In the genomic region with DNA sequence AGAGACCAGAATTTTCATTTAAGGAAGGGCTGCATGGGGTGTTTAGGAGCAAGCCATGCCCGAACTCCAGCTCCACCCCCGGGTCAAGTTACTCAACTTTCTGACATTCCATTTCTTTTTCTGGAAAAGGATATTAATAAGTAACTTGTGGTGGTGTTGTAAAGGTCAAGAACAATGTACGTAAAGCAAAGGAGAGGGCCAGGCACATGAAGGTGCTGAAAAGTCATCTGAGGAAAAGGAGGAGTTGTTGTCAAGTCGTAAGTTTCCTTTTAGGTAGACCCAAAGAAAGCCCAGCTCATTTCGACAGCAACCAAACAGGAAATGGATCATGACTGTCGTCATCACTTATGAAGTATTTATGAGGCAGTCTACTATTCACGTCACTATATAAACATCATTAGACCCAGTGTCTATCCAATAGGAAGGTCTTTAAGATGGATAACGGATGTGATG, we compare ENCODE assay signal across 11 cellular contexts.
DNase-seq lines count a peak whose midpoint lies in the region; ATAC-seq and TF ChIP-seq lines count a peak whose summit lies in the region.
"Had no signal": no experiment of that assay in that cellular context is flagged by ENCODE, and none has a peak within 500 bp of the region (broad histone marks: within the 10 kb centered on the region; RNA-seq: fewer than 3 reads in every experiment).

No MANE protein-coding gene starts in this region.

- H2AFZ ChIP-seq in osteoblast (ENCODE audit: low read length) (peak overlapping the region; percentile 60), GM23338 (no peak overlapping the region)
- H2AFZ ChIP-seq: PC-9 had no signal

- TF ChIP-seq CTCF in foreskin fibroblast (IDR thresholded peaks at IDR 0.05; ENCODE audit: low read depth, low read length) (no peak), osteoblast (IDR thresholded peaks at IDR 0.05; ENCODE audit: extremely low read depth, low read depth, low read length) (no peak), GM23338 (conservative IDR thresholded peaks at IDR 0.05; ENCODE audit: low read depth in 2 of 2) (no peak)

- no peaks in the 10 kb centered on the region for H3K9me3 Mint-ChIP-seq in GM23338

- no peaks in the 10 kb centered on the region for H3F3A ChIP-seq in GM23338 (replicated peaks; ENCODE audit: low read depth)

- DNase-seq in EL (peak; percentile 40), NCI-H226 (peak; percentile 27), foreskin fibroblast (peak; percentile 26 to 39), osteoblast (ENCODE audit: insufficient read length, low spot score, missing footprints) (no peak), GM23338 (ENCODE audit: low spot score) (no peak), NCI-H2196 (lab: John Stamatoyannopoulos, UW; ENCODE audit: unreplicated experiment) (no peak)
- DNase-seq: PC-9 had no signal

- no peak overlapping the region for H3K27ac Mint-ChIP-seq in GM23338

- peaks cover 11% of the 10 kb centered on the region; the same call in 2 of the 3 replicates for H3K4me1 Mint-ChIP-seq in GM23338

- H3K36me3 ChIP-seq in osteoblast (ENCODE audit: insufficient read depth, low read length) (no peaks in the 10 kb centered on the region), GM23338 (ENCODE audit: insufficient read depth) (no peaks in the 10 kb centered on the region)

- no peak overlapping the region for H3K4me3 ChIP-seq in foreskin fibroblast (ENCODE audit: low read depth in 1 of 2, low read length in 2 of 2)
- no peak overlapping the region for H3K4me3 ChIP-seq in osteoblast (ENCODE audit: insufficient read depth, low read length)
- no peak overlapping the region for H3K4me3 ChIP-seq in GM23338
- H3K4me3 ChIP-seq: GM12878, PC-9 had no signal

- ATAC-seq in HG02884 (IDR thresholded peaks at IDR 0.05; ENCODE audit: unreplicated experiment) (no peak), GM21367 (IDR thresholded peaks at IDR 0.05; ENCODE audit: unreplicated experiment) (no peak), GM23338 (no peak)
- ATAC-seq: GM12878 had no signal

- H3K36me3 Mint-ChIP-seq in GM23338 (ENCODE audit: low read depth) = no peaks in the 10 kb centered on the region

- H3K27ac ChIP-seq in osteoblast (ENCODE audit: low read depth, low read length) (no peak overlapping the region), GM23338 (ENCODE audit: low read depth) (no peak overlapping the region)
- H3K27ac ChIP-seq: foreskin keratinocyte, PC-9 had no signal

- no peak overlapping the region for H3K4me2 ChIP-seq in osteoblast (ENCODE audit: insufficient read depth, low read length)
- no peak overlapping the region for H3K4me2 ChIP-seq in GM23338
- H3K4me2 ChIP-seq: PC-9 had no signal

- no peaks in the 10 kb centered on the region for H3K79me2 ChIP-seq in osteoblast (ENCODE audit: insufficient read depth, low read length)
- H3K79me2 ChIP-seq in GM23338 (replicated peaks; ENCODE audit: insufficient read depth) = no peaks in the 10 kb centered on the region

- H3K9me3 ChIP-seq in osteoblast (ENCODE audit: low read depth, low read length) = no peaks in the 10 kb centered on the region

- no peaks in the 10 kb centered on the region for H3K27me3 Mint-ChIP-seq in GM23338 (ENCODE audit: insufficient read depth, low read depth, poor library complexity)

- H3K4me3 Mint-ChIP-seq in GM23338 = no peak overlapping the region

- H3K9me2 ChIP-seq in GM23338 (ENCODE audit: insufficient read depth) = no peaks in the 10 kb centered on the region

- H3K4me1 ChIP-seq in osteoblast (ENCODE audit: insufficient read depth, low read length) (no peaks in the 10 kb centered on the region), GM23338 (ENCODE audit: insufficient read depth) (peaks cover 9% of the 10 kb centered on the region; the same call in 1 of the 2 replicates)
- H3K4me1 ChIP-seq: foreskin keratinocyte had no signal

- no peaks in the 10 kb centered on the region for H3K27me3 ChIP-seq in osteoblast (ENCODE audit: insufficient read depth, low read length)
- no peaks in the 10 kb centered on the region for H3K27me3 ChIP-seq in GM23338 (ENCODE audit: insufficient read depth)
- H3K27me3 ChIP-seq: foreskin keratinocyte had no signal

- H4K20me1 ChIP-seq in osteoblast (ENCODE audit: insufficient read depth, low read length) = no peaks in the 10 kb centered on the region
- H4K20me1 ChIP-seq in GM23338 (replicated peaks; ENCODE audit: insufficient read depth) = no peaks in the 10 kb centered on the region

TF ChIP-seq in GM23338, 12 proteins besides CTCF, POLR2A, EP300 and RAD21:
- TF ChIP-seq ZNF331 (CRISPR knock-in tag; IDR thresholded peaks at IDR 0.05; ENCODE audit: low read depth) = no peak
- TF ChIP-seq STAT1 (IDR thresholded peaks at IDR 0.05; ENCODE audit: unreplicated experiment) = no peak
- no peak for TF ChIP-seq JUNB (IDR thresholded peaks at IDR 0.05; ENCODE audit: unreplicated experiment)
- TF ChIP-seq, protein P1, sequence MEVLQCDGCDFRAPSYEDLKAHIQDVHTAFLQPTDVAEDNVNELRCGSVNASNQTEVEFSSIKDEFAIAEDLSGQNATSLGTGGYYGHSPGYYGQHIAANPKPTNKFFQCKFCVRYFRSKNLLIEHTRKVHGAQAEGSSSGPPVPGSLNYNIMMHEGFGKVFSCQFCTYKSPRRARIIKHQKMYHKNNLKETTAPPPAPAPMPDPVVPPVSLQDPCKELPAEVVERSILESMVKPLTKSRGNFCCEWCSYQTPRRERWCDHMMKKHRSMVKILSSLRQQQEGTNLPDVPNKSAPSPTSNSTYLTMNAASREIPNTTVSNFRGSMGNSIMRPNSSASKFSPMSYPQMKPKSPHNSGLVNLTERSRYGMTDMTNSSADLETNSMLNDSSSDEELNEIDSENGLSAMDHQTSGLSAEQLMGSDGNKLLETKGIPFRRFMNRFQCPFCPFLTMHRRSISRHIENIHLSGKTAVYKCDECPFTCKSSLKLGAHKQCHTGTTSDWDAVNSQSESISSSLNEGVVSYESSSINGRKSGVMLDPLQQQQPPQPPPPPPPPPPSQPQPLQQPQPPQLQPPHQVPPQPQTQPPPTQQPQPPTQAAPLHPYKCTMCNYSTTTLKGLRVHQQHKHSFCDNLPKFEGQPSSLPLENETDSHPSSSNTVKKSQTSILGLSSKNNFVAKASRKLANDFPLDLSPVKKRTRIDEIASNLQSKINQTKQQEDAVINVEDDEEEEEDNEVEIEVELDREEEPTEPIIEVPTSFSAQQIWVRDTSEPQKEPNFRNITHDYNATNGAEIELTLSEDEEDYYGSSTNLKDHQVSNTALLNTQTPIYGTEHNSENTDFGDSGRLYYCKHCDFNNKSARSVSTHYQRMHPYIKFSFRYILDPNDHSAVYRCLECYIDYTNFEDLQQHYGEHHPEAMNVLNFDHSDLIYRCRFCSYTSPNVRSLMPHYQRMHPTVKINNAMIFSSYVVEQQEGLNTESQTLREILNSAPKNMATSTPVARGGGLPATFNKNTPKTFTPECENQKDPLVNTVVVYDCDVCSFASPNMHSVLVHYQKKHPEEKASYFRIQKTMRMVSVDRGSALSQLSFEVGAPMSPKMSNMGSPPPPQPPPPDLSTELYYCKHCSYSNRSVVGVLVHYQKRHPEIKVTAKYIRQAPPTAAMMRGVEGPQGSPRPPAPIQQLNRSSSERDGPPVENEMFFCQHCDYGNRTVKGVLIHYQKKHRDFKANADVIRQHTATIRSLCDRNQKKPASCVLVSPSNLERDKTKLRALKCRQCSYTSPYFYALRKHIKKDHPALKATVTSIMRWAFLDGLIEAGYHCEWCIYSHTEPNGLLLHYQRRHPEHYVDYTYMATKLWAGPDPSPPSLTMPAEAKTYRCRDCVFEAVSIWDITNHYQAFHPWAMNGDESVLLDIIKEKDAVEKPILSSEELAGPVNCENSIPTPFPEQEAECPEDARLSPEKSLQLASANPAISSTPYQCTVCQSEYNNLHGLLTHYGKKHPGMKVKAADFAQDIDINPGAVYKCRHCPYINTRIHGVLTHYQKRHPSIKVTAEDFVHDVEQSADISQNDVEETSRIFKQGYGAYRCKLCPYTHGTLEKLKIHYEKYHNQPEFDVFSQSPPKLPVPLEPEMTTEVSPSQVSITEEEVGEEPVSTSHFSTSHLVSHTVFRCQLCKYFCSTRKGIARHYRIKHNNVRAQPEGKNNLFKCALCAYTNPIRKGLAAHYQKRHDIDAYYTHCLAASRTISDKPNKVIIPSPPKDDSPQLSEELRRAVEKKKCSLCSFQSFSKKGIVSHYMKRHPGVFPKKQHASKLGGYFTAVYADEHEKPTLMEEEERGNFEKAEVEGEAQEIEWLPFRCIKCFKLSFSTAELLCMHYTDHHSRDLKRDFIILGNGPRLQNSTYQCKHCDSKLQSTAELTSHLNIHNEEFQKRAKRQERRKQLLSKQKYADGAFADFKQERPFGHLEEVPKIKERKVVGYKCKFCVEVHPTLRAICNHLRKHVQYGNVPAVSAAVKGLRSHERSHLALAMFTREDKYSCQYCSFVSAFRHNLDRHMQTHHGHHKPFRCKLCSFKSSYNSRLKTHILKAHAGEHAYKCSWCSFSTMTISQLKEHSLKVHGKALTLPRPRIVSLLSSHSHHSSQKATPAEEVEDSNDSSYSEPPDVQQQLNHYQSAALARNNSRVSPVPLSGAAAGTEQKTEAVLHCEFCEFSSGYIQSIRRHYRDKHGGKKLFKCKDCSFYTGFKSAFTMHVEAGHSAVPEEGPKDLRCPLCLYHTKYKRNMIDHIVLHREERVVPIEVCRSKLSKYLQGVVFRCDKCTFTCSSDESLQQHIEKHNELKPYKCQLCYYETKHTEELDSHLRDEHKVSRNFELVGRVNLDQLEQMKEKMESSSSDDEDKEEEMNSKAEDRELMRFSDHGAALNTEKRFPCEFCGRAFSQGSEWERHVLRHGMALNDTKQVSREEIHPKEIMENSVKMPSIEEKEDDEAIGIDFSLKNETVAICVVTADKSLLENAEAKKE (CRISPR knock-in tag; IDR thresholded peaks at IDR 0.05) = no peak
- no peak for TF ChIP-seq POLR2AphosphoS5 (IDR thresholded peaks at IDR 0.05; ENCODE audit: low read depth)
- no peak for TF ChIP-seq ZNF114 (CRISPR knock-in tag; IDR thresholded peaks at IDR 0.05)
- no peak for TF ChIP-seq EZH2 (IDR thresholded peaks at IDR 0.05; ENCODE audit: low read depth, unreplicated experiment)
- no peak for TF ChIP-seq NANOG (IDR thresholded peaks at IDR 0.05; ENCODE audit: borderline replicate concordance)

Comparison
In these comparisons a context has a peak if more than half of its experiments do, and no peak if none do; other contexts are left out.
1. DNase-seq: peak in EL (single experiment), NCI-H226 (single experiment) and foreskin fibroblast (2 of 2); none in osteoblast (single experiment), GM23338 (single experiment) and NCI-H2196 (single experiment).